In genomic region chr1:202501281-202501680, GRCh38 we compare ENCODE assay signal across 8 cellular contexts.
DNase-seq lines count a peak whose midpoint lies in the region; ATAC-seq, FAIRE-seq and TF ChIP-seq lines count a peak whose summit lies in the region.

No MANE protein-coding gene starts in this region.

- H3K36me3 ChIP-seq in BE2C (no peaks in the 10 kb centered on the region; the same call in 1 of the 2 replicates), H7 (replicated peaks; ENCODE audit: control insufficient read depth, insufficient read depth, low read length) (no peaks in the 10 kb centered on the region; the same call in 1 of the 2 replicates), RWPE2 (ENCODE audit: low read depth) (peaks cover 13% of the 10 kb centered on the region), testis (ENCODE audit: low read depth, missing control alignments) (no peaks in the 10 kb centered on the region)

- H3K4me3 ChIP-seq in BE2C (ENCODE audit: low read depth, low read length), result no peak overlapping the region
- H3K4me3 ChIP-seq in H7 (ENCODE audit: insufficient read depth, low read depth, low read length), result no peak overlapping the region
- no peak overlapping the region for H3K4me3 ChIP-seq in RWPE2 (ENCODE audit: severe bottlenecking)
- H3K4me3 ChIP-seq in testis, result no peak overlapping the region

- intact Hi-C loops in testis (cut with DNase I; ENCODE audit: low total_unique reads), result no loop called here

- H3K9me3 ChIP-seq in BE2C (no peaks in the 10 kb centered on the region), RWPE2 (ENCODE audit: severe bottlenecking) (no peaks in the 10 kb centered on the region), testis (no peaks in the 10 kb centered on the region)

- FAIRE-seq in frontal cortex (lab: Jason Lieb, UNC), result peak; percentile 91

- WGBS in testis, 2 donors, result 53 to 68% methylated on average over 2 of the region's 2 CpGs

- TF ChIP-seq POLR2A in testis (IDR thresholded peaks at IDR 0.05), result no peak

- H3K4me1 ChIP-seq in BE2C, result peaks cover 4% of the 10 kb centered on the region; the same call in 1 of the 2 replicates
- peaks cover 15% of the 10 kb centered on the region for H3K4me1 ChIP-seq in RWPE2 (ENCODE audit: insufficient read depth, poor library complexity, severe bottlenecking)
- H3K4me1 ChIP-seq in testis, result peaks cover 16% of the 10 kb centered on the region

- DNase-seq in BE2C (peak; percentile 19), H7 (peak; percentile 3), RWPE2 (ENCODE audit: low spot score) (no peak), frontal cortex (ENCODE audit: low spot score in 2 of 2) (peak; percentile 1 to 3), testis (no peak), NCI-H510A (lab: John Stamatoyannopoulos, UW) (no peak)

- ATAC-seq in RWPE2 (ENCODE audit: low read depth) (peak; percentile 70; the same call in 1 of the 3 replicates), HG02610 (IDR thresholded peaks at IDR 0.05; ENCODE audit: unreplicated experiment) (no peak), GM21786 (IDR thresholded peaks at IDR 0.05; ENCODE audit: unreplicated experiment) (no peak)

- TF ChIP-seq CTCF in BE2C (IDR thresholded peaks at IDR 0.05; ENCODE audit: low read depth, low read length), result peak; percentile 56
- TF ChIP-seq CTCF in RWPE2 (IDR thresholded peaks at IDR 0.05; ENCODE audit: poor library complexity, severe bottlenecking), result peak; percentile 78
- peak; percentile 38 to 51 (median 47) for TF ChIP-seq CTCF in testis (IDR thresholded peaks at IDR 0.05)

- no peaks in the 10 kb centered on the region for H3K27me3 ChIP-seq in BE2C
- no peaks in the 10 kb centered on the region for H3K27me3 ChIP-seq in H7 (ENCODE audit: control insufficient read depth, insufficient read depth, low read length)
- H3K27me3 ChIP-seq in RWPE2 (ENCODE audit: insufficient read depth, poor library complexity, severe bottlenecking), result no peaks in the 10 kb centered on the region
- no peaks in the 10 kb centered on the region for H3K27me3 ChIP-seq in testis

- no peak overlapping the region for H3K27ac ChIP-seq in RWPE2 (ENCODE audit: poor library complexity, severe bottlenecking)
- H3K27ac ChIP-seq in testis, result no peak overlapping the region

Comparison
In these comparisons a context has a peak if more than half of its experiments do, and no peak if none do; other contexts are left out.
1. DNase-seq: peak in BE2C (single experiment), H7 (single experiment) and frontal cortex (2 of 2); none in RWPE2 (single experiment), testis (single experiment) and NCI-H510A (single experiment).
2. Peak in every context shown above with its lines, with median percentiles within 50 percentile points of each other: CTCF ChIP-seq.